ENCODE assay signal across 21 cellular contexts in the genomic region with DNA sequence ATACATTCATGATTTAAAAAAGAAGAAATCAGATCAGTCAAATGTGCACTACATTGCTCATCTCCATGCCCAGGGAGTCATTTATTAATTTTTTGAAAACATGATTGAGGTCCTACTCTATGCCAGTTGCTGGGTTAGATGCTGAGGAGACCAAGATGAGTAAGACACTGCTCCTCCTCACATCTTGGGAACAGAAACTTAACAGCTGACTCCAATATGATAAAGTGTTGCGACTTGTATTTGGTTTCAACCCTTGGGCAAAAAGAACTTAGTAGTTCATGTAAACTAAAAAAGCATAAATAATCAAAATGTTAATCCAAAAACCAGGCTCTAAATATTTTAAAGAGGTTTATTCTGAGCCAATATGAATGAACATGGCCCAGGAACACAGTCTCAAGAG. TPM values are rescaled to one million over a fixed set of nuclear protein-coding genes. Genes with fewer than 3 reads are reported as not detected.
A peak's percentile ranks its signal among the peaks of the same experiment; 100 is the strongest.
DNase-seq lines count a peak whose midpoint lies in the region; ATAC-seq and TF ChIP-seq lines count a peak whose summit lies in the region.
"Had no signal": no experiment of that assay in that cellular context is flagged by ENCODE, and none has a peak within 500 bp of the region (broad histone marks: within the 10 kb centered on the region; RNA-seq: fewer than 3 reads in every experiment).

No MANE protein-coding gene starts in this region.

- in situ Hi-C loops in IMR-90 (cut with MboI; ENCODE audit: low sequenced_read_pairs): no loop called here

- H2BK15ac ChIP-seq in IMR-90 (ENCODE audit: low read depth, low read length): peak overlapping the region; percentile 70; the same call in 1 of the 3 replicates

- H3K4ac ChIP-seq in IMR-90 (ENCODE audit: low read depth, low read length): no peak overlapping the region; the same call in 1 of the 2 replicates

- POLR2A ChIA-PET in IMR-90 (lab: Charles Lee; ENCODE audit: unreplicated experiment): no interaction called here
- POLR2A ChIA-PET in WTC11 (lab: Charles Lee): no interaction called here

- no peak for TF ChIP-seq POLR2A in IMR-90 (IDR thresholded peaks at IDR 0.05; ENCODE audit: low read depth, low read length)
- TF ChIP-seq POLR2A in sigmoid colon (IDR thresholded peaks at IDR 0.05): no peak

- peaks cover 25% of the 10 kb centered on the region for H3K9me1 ChIP-seq in IMR-90 (ENCODE audit: insufficient read depth, low read length)

- H3K27ac ChIP-seq in IMR-90 (ENCODE audit: insufficient read depth, low read length): no peak overlapping the region
- peak overlapping the region in 3 of 4 donors; percentile 89 to 97 (median 94) for H3K27ac ChIP-seq in sigmoid colon
- H3K27ac ChIP-seq: BLaER1, HL-60 had no signal

- H3K4me3 Mint-ChIP-seq in WTC11: no peak overlapping the region
- no peak overlapping the region for H3K4me3 Mint-ChIP-seq in CD14-positive monocyte
- H3K4me3 Mint-ChIP-seq: CD8-positive, alpha-beta T cell; HFFc6; IgD-negative memory B cell had no signal

- no peak overlapping the region for H3K18ac ChIP-seq in IMR-90 (ENCODE audit: low read depth, low read length)

- peak overlapping the region; percentile 11; the same call in 1 of the 2 replicates for H2AK5ac ChIP-seq in IMR-90 (ENCODE audit: low read depth, low read length)

- H3K36me3 Mint-ChIP-seq in WTC11: no peaks in the 10 kb centered on the region
- no peaks in the 10 kb centered on the region for H3K36me3 Mint-ChIP-seq in CD14-positive monocyte
- H3K36me3 Mint-ChIP-seq: CD8-positive, alpha-beta T cell; IgD-negative memory B cell had no signal

- no peak for TF ChIP-seq RAD21 in IMR-90 (IDR thresholded peaks at IDR 0.05; ENCODE audit: low read length)

- H3K4me1 ChIP-seq in IMR-90 (ENCODE audit: control insufficient read depth, insufficient read depth, low read length) (peaks cover 14% of the 10 kb centered on the region), sigmoid colon (peaks cover 0 to 59% (median 44%) of the 10 kb centered on the region in 4 donors)

- no peak overlapping the region for H3K56ac ChIP-seq in IMR-90 (ENCODE audit: extremely low read depth, insufficient read depth, low read length)

- 0 out of 2 replicates have a peak overlapping the region, but pooled peaks have one; percentile 1 for H2BK120ac ChIP-seq in IMR-90 (ENCODE audit: low read depth, low read length)

- H4K5ac ChIP-seq in IMR-90 (ENCODE audit: low read depth, low read length): no peak overlapping the region

- no CpG with 5 or more reads among the region's 1 CpG for WGBS in IMR-90 (ENCODE audit: extremely low coverage in 2 of 2, insufficient read length in 1 of 2), 2 experiments
- 89 to 96% methylated on average over 1 of the region's 1 CpG for WGBS in sigmoid colon, 2 donors

- CTCF ChIA-PET in IMR-90 (lab: Yijun Ruan, JAX) (no interaction called here), WTC11 (lab: Charles Lee) (interaction anchor here (1.7 to 2.2 kb wide), 2 partner anchors 31 to 42 kb away, joined by 4 to 8 read pairs; no protein-coding TSS in a partner anchor)

- no peaks in the 10 kb centered on the region for H3K9me3 ChIP-seq in IMR-90 (ENCODE audit: control insufficient read depth, insufficient read depth, low read length)
- no peaks in the 10 kb centered on the region for H3K9me3 ChIP-seq in sigmoid colon
- H3K9me3 ChIP-seq: BLaER1 had no signal

- no peak overlapping the region for H3K14ac ChIP-seq in IMR-90 (replicated peaks; ENCODE audit: low read depth, low read length)

- ATAC-seq in IMR-90 (ENCODE audit: low read depth) (peak; percentile 33; the same call in 1 of the 2 replicates), WTC11 (no peak)
- ATAC-seq: CD8-positive, alpha-beta T cell; HCT116 had no signal

- no TSS peak for BruUV-seq in IMR-90 (replicated peaks; lab: Mats Ljungman, UMichigan)

- H3K27me3 Mint-ChIP-seq in WTC11 (ENCODE audit: low read depth) (no peaks in the 10 kb centered on the region), CD14-positive monocyte (ENCODE audit: low read depth in 3 of 3) (peaks cover 0 to 7% (median 2%) of the 10 kb centered on the region in 3 donors)

- H3K27me3 ChIP-seq in IMR-90 (ENCODE audit: control insufficient read depth, insufficient read depth, low read length) (no peaks in the 10 kb centered on the region), sigmoid colon (no peaks in the 10 kb centered on the region)
- H3K27me3 ChIP-seq: BLaER1 had no signal

- H3K36me3 ChIP-seq in IMR-90 (ENCODE audit: control insufficient read depth, insufficient read depth, low read length) (no peaks in the 10 kb centered on the region), sigmoid colon (no peaks in the 10 kb centered on the region)
- H3K36me3 ChIP-seq: BLaER1 had no signal

- H4K91ac ChIP-seq in IMR-90 (ENCODE audit: insufficient read depth, low read depth, low read length): peak overlapping the region; percentile 56; the same call in 1 of the 2 replicates

- no peaks in the 10 kb centered on the region for H4K20me1 ChIP-seq in IMR-90 (ENCODE audit: insufficient read depth, low read length)
- H4K20me1 ChIP-seq: BLaER1 had no signal

- peaks cover 46% of the 10 kb centered on the region for H3K4me1 Mint-ChIP-seq in WTC11
- H3K4me1 Mint-ChIP-seq in CD14-positive monocyte: peaks cover 4% of the 10 kb centered on the region
- H3K4me1 Mint-ChIP-seq: IgD-negative memory B cell had no signal

- H3K4me2 ChIP-seq in IMR-90 (ENCODE audit: low read depth, low read length): no peak overlapping the region
- H3K4me2 ChIP-seq: BLaER1 had no signal

- H2BK20ac ChIP-seq in IMR-90 (ENCODE audit: low read depth, low read length): no peak overlapping the region

- H3K27ac Mint-ChIP-seq in WTC11: peak overlapping the region; percentile 15
- no peak overlapping the region for H3K27ac Mint-ChIP-seq in CD14-positive monocyte
- H3K27ac Mint-ChIP-seq: CD8-positive, alpha-beta T cell; HFFc6 had no signal

- H2AK9ac ChIP-seq in IMR-90 (replicated peaks; ENCODE audit: low read depth, low read length, poor library complexity): no peak overlapping the region

- no peak overlapping the region for H3K23ac ChIP-seq in IMR-90 (ENCODE audit: low read depth, low read length)

- H3K4me3 ChIP-seq in IMR-90 (ENCODE audit: insufficient read depth, low read depth, low read length): no peak overlapping the region
- H3K4me3 ChIP-seq in sigmoid colon: no peak overlapping the region
- H3K4me3 ChIP-seq: BLaER1 had no signal

- no peak overlapping the region for H2BK5ac ChIP-seq in IMR-90 (ENCODE audit: low read depth, low read length, poor library complexity, severe bottlenecking)

- no peak overlapping the region for H2AFZ ChIP-seq in IMR-90 (replicated peaks; ENCODE audit: low read length, poor library complexity)

- TF ChIP-seq EP300 in sigmoid colon (IDR thresholded peaks at IDR 0.05): no peak

- 0 out of 4 replicates have a peak overlapping the region, but pooled peaks of 1 of the 2 experiments have one; percentile 35 for H4K8ac ChIP-seq in IMR-90 (ENCODE audit: low read depth in 2 of 2, low read length in 2 of 2)

- dilution Hi-C loops in IMR-90 (cut with HindIII; ENCODE audit: low sequenced_read_pairs, unreplicated experiment): no loop called here

- no peaks in the 10 kb centered on the region for H3K9me3 Mint-ChIP-seq in WTC11
- no peaks in the 10 kb centered on the region for H3K9me3 Mint-ChIP-seq in CD14-positive monocyte
- H3K9me3 Mint-ChIP-seq: CD8-positive, alpha-beta T cell; HFFc6; IgD-negative memory B cell had no signal

- no peak overlapping the region for H3K9ac ChIP-seq in IMR-90 (ENCODE audit: low read depth, low read length)
- H3K9ac ChIP-seq: BLaER1 had no signal

- DNase-seq in IMR-90 (no peak), WTC11 (ENCODE audit: low spot score) (no peak), fibroblast of peridontal ligament (ENCODE audit: extremely low read depth) (peak; percentile 52), sigmoid colon (no peak), NCI-H69 (lab: John Stamatoyannopoulos, UW) (no peak), NCI-H2029 (lab: John Stamatoyannopoulos, UW) (no peak), CD14-positive monocyte (ENCODE audit: low spot score) (no peak), NCI-H526 (lab: John Stamatoyannopoulos, UW) (no peak)
- DNase-seq: 8988T; Calu3; CD8-positive, alpha-beta T cell; DMS 273 treated with DMSO at 0.1 percent for 48 hours; GOT3; H7; HFFc6 had no signal

- intact Hi-C loops in IMR-90 (cut with micrococcal nuclease) (no loop called here), sigmoid colon (cut with DNase I) (no loop called here), CD14-positive monocyte (cut with micrococcal nuclease) (no loop called here)

- H3K79me1 ChIP-seq in IMR-90 (ENCODE audit: low read depth in 1 of 2, low read length in 2 of 2): peaks cover 0 to 17% of the 10 kb centered on the region in 2 experiments; a peak in 2 of 4 replicates

- TF ChIP-seq CTCF in IMR-90 (conservative IDR thresholded peaks at IDR 0.05; ENCODE audit: low read depth, low read length): no peak
- TF ChIP-seq CTCF in WTC11 (IDR thresholded peaks at IDR 0.05): no peak
- no peak for TF ChIP-seq CTCF in sigmoid colon (IDR thresholded peaks at IDR 0.05)
- no peak for TF ChIP-seq CTCF in CD14-positive monocyte (IDR thresholded peaks at IDR 0.05)

TF ChIP-seq in IMR-90, 13 proteins besides CTCF, POLR2A, EP300 and RAD21 (continues in another document):
- TF ChIP-seq BHLHE40 (IDR thresholded peaks at IDR 0.05; ENCODE audit: low read depth, low read length) (no peak), NFE2L2 (IDR thresholded peaks at IDR 0.05; ENCODE audit: low read depth, low read length) (no peak)
- TF ChIP-seq, protein P1, sequence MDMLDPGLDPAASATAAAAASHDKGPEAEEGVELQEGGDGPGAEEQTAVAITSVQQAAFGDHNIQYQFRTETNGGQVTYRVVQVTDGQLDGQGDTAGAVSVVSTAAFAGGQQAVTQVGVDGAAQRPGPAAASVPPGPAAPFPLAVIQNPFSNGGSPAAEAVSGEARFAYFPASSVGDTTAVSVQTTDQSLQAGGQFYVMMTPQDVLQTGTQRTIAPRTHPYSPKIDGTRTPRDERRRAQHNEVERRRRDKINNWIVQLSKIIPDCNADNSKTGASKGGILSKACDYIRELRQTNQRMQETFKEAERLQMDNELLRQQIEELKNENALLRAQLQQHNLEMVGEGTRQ (IDR thresholded peaks at IDR 0.05; ENCODE audit: low read depth, low read length): no peak

TF ChIP-seq in WTC11, 78 proteins besides CTCF, POLR2A, EP300 and RAD21:
- no peak for TF ChIP-seq NR1H2 (CRISPR knock-in tag; IDR thresholded peaks at IDR 0.05)
- no peak for TF ChIP-seq ZNF671 (CRISPR knock-in tag; IDR thresholded peaks at IDR 0.05)

RNA-seq across cellular contexts. Expression of a gene that starts 56.9 kb away (rescaled TPM):
- total RNA-seq in IMR-90 (2012; rRNA removed): not detected in 2 replicates
- not detected in 2 replicates for polyA plus RNA-seq in IMR-90 (2012; rRNA removed)
- polyA plus RNA-seq in IMR-90 (2012; cell fraction: cytosol; rRNA removed): not detected in 2 replicates
- not detected in 2 replicates for polyA plus RNA-seq in IMR-90 (2012; cell fraction: nucleus; rRNA removed; ENCODE audit: low replicate concordance)
- 0.55 to 1.2 TPM (median 0.76 TPM) in 3 replicates for total RNA-seq in WTC11 (2021)
- not detected for total RNA-seq in sigmoid colon
- not detected for polyA plus RNA-seq in sigmoid colon
- not detected for polyA plus RNA-seq in CD14-positive monocyte
- total RNA-seq: A673; Calu3; CD8-positive, alpha-beta T cell; HFFc6 had no signal
- polyA plus RNA-seq: AG04450, IgD-negative memory B cell had no signal
